Comparison of ENCODE assay signal across 8 cellular contexts in genomic region chr16:3690470-3690918, GRCh38.
DNase-seq lines count a peak whose midpoint lies in the region; ATAC-seq and TF ChIP-seq lines count a peak whose summit lies in the region.

No MANE protein-coding gene starts in this region.

- ATAC-seq in stimulated activated naive B cell treated with anti-CD40 and anti-IgM and Interleukin-4, amounts not matched to agents 10 μg/mL and 1 μg/mL and 100 μg/mL, for 72 hours (replicated peaks) = peak; percentile 98 to 99

- DNase-seq in AG04449 (ENCODE audit: low read depth, low spot score) (peak; percentile 72), Kasumi-1 (lab: John Stamatoyannopoulos, UW) (peak; percentile 14 to 39), RWPE1 (ENCODE audit: low spot score) (peak; percentile 92), fibroblast of pulmonary artery (ENCODE audit: low read depth) (peak; percentile 96), nephron progenitor cell (peak; percentile 89)
- peak; percentile 72 for DNase-seq in activated T-helper 9 cell treated with anti-CD3 and anti-CD28 coated beads, Interleukin-2, amount 50 U/mL, for 16 hours (ENCODE audit: low read depth)
- peak; percentile 76 for DNase-seq in stimulated activated naive B cell treated with anti-CD40 and anti-IgM and Interleukin-4, amounts not matched to agents 10 μg/mL and 1 μg/mL and 100 μg/mL, for 72 hours

- H3K27ac Mint-ChIP-seq in nephron progenitor cell = peak overlapping the region; percentile 83
- peak overlapping the region; percentile 67 for H3K27ac Mint-ChIP-seq in stimulated activated naive B cell treated with anti-CD40 and anti-IgM and Interleukin-4, amounts not matched to agents 10 μg/mL and 1 μg/mL and 100 μg/mL, for 72 hours

- H3K36me3 Mint-ChIP-seq in nephron progenitor cell (ENCODE audit: low read depth) = peaks cover 58% of the 10 kb centered on the region
- peaks cover 38 to 49% of the 10 kb centered on the region in 2 donors for H3K36me3 Mint-ChIP-seq in stimulated activated naive B cell treated with anti-CD40 and anti-IgM and Interleukin-4, amounts not matched to agents 10 μg/mL and 1 μg/mL and 100 μg/mL, for 72 hours

- CTCF ChIA-PET in AG04449 (lab: Yijun Ruan, JAX) (interaction anchor here (0.6 to 2.4 kb wide), 39 partner anchors 9 to 563 kb away, joined by 3 to 47 read pairs (median 5); partner anchors contain the start of genes SLX4 and TRAP1), RWPE1 (lab: Yijun Ruan, JAX) (interaction anchor here (0.6 to 1.5 kb wide), 9 partner anchors 11 to 636 kb away, joined by 3 to 6 read pairs (median 4); partner anchors contain the start of genes ZNF174 and ZSCAN32)

- TF ChIP-seq CTCF in AG04449 (IDR thresholded peaks at IDR 0.05; ENCODE audit: insufficient read depth, low read length, missing control alignments) = peak; percentile 96
- peak; percentile 94 for TF ChIP-seq CTCF in RWPE1 (conservative IDR thresholded peaks at IDR 0.05; ENCODE audit: low read depth)
- peak; percentile 93 for TF ChIP-seq CTCF in fibroblast of pulmonary artery (IDR thresholded peaks at IDR 0.05; ENCODE audit: low read length, missing control alignments)
- peak; percentile 87 for TF ChIP-seq CTCF in nephron progenitor cell (IDR thresholded peaks at IDR 0.05)

- TF ChIP-seq POLR2A in GM19193 (IDR thresholded peaks at IDR 0.05; ENCODE audit: extremely low read depth, insufficient read depth, insufficient read length) = peak; percentile 23

- H3K9me3 Mint-ChIP-seq in nephron progenitor cell = no peaks in the 10 kb centered on the region
- H3K9me3 Mint-ChIP-seq in stimulated activated naive B cell treated with anti-CD40 and anti-IgM and Interleukin-4, amounts not matched to agents 10 μg/mL and 1 μg/mL and 100 μg/mL, for 72 hours = no peaks in the 10 kb centered on the region

- peaks cover 23% of the 10 kb centered on the region for H3K4me1 Mint-ChIP-seq in nephron progenitor cell
- peaks cover 14 to 18% of the 10 kb centered on the region in 2 donors for H3K4me1 Mint-ChIP-seq in stimulated activated naive B cell treated with anti-CD40 and anti-IgM and Interleukin-4, amounts not matched to agents 10 μg/mL and 1 μg/mL and 100 μg/mL, for 72 hours

- H3K4me3 Mint-ChIP-seq in nephron progenitor cell = no peak overlapping the region
- H3K4me3 Mint-ChIP-seq in stimulated activated naive B cell treated with anti-CD40 and anti-IgM and Interleukin-4, amounts not matched to agents 10 μg/mL and 1 μg/mL and 100 μg/mL, for 72 hours = peak overlapping the region in 1 of 2 donors; percentile 2

- H3K27ac ChIP-seq in RWPE1 = peak overlapping the region; percentile 52

- peaks cover 2% of the 10 kb centered on the region for H3K27me3 Mint-ChIP-seq in nephron progenitor cell (ENCODE audit: low read depth, poor library complexity)
- H3K27me3 Mint-ChIP-seq in stimulated activated naive B cell treated with anti-CD40 and anti-IgM and Interleukin-4, amounts not matched to agents 10 μg/mL and 1 μg/mL and 100 μg/mL, for 72 hours = no peaks in the 10 kb centered on the region

- POLR2A ChIA-PET in AG04449 (lab: Yijun Ruan, JAX) = interaction anchor here (0.5 to 0.6 kb wide), 2 partner anchors 8 to 596 kb away, joined by 3 to 4 read pairs; no protein-coding TSS in a partner anchor
- POLR2A ChIA-PET in RWPE1 (lab: Yijun Ruan, JAX; ENCODE audit: low non-redundant PET) = no interaction called here

- H3K4me3 ChIP-seq in AG04449 (ENCODE audit: low read depth, low read length) (peak overlapping the region; percentile 51), fibroblast of pulmonary artery (replicated peaks; ENCODE audit: low read depth, low read length) (peak overlapping the region; percentile 40)

Comparison
In these comparisons a context has a peak if more than half of its experiments do, and no peak if none do; other contexts are left out.
1. Peak in every context shown above with its lines: DNase-seq, ATAC-seq, H3K4me3 ChIP-seq and H3K27ac ChIP-seq.
2. DNase-seq: peak in every context shown above with its lines; median percentile 96 in fibroblast of pulmonary artery; 92 in RWPE1; 89 in nephron progenitor cell; 76 in stimulated activated naive B cell treated with anti-CD40 and anti-IgM and Interleukin-4, amounts not matched to agents 10 μg/mL and 1 μg/mL and 100 μg/mL, for 72 hours; 72 in AG04449; 72 in activated T-helper 9 cell treated with anti-CD3 and anti-CD28 coated beads, Interleukin-2, amount 50 U/mL, for 16 hours; 26 in Kasumi-1.